ENCODE assay signal across 8 cellular contexts in the genomic region with DNA sequence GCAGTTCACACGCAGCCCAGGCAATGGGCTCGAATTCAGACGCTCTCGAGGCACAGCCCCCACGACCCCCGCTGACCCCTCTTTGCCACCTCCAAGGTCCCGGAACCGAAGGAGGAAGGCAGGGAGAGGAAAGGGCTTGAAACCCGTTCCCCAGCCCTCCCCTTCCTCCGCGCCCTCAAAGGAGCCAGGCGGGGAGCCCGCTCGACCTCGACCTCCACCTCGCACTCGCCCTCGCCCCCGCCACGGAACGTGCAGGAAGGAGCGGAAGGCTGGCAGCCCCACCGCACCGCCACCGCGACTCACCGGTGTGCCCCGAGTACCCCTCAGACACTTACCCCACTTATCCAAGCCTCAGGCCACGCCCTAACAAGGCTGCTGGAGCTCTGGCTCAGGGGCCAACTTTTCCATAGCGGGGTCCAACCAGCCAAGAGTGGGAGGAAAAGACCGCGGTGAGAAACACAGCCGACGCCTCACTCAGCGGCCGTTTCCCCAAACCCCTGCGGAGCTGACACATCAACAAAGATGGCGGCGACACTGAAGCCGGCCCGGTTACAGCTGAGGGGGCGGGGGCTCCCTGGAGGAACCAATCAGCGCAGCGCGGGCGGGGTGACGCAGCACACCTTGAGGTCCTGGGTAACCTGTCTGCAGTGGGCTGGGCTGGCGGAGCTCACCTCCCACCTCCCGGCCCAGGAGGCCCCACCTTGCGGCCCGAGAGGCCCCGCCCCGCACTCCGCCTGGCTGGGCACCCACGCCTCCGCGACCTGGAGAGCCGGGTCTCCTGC. TPM values are rescaled to one million over a fixed set of nuclear protein-coding genes. Genes with fewer than 3 reads are reported as not detected.
DNase-seq lines count a peak whose midpoint lies in the region; TF ChIP-seq lines count a peak whose summit lies in the region.

CCDC186 (minus strand) TSS at position 524 of the 782 bp plus-strand sequence. CDS start 10,935 bp downstream, outside the sequence.

- H3K27me3 Mint-ChIP-seq in H9 (ENCODE audit: low read depth): peaks cover 5% of the 10 kb centered on the region

- DNase-seq in G401 (ENCODE audit: low spot score) (peak; percentile 99), H9 (peak; percentile 99), M059J (ENCODE audit: low read depth) (peak; percentile 94), SHP77 treated with DMSO at 0.1 percent for 48 hours (lab: John Stamatoyannopoulos, UW) (peak; percentile 85), fibroblast of villous mesenchyme (ENCODE audit: low read depth) (peak; percentile 89), stomach (peak; percentile 99)
- DNase-seq in activated gamma-delta T cell treated with anti-CD3 and anti-CD28 coated beads, Interleukin-2, amount 50 U/mL, for 16 hours (ENCODE audit: low read depth): peak; percentile 96

- H2BK20ac ChIP-seq in H9 (ENCODE audit: low read depth, low read length, poor library complexity, severe bottlenecking): no peak within 1 kb of the TSS

- H3K9ac ChIP-seq in H9 (ENCODE audit: extremely low read depth, insufficient read length, low read length) (peak within 1 kb of the TSS; percentile 87), neural cell (ENCODE audit: low read length) (peak within 1 kb of the TSS; percentile 92)

- peak within 1 kb of the TSS; percentile 99 for H3K4me3 Mint-ChIP-seq in H9

- no peaks in the 10 kb centered on the region for H3K9me2 ChIP-seq in neural cell (ENCODE audit: insufficient read depth, low read length)

- H2AK5ac ChIP-seq in H9 (ENCODE audit: insufficient read length, low read length): no peak within 1 kb of the TSS

- H3K27ac ChIP-seq in H9 (ENCODE audit: insufficient read length, low read depth, low read length) (no peak within 1 kb of the TSS), neural cell (ENCODE audit: low read length) (peak within 1 kb of the TSS; percentile 85), stomach (peak within 1 kb of the TSS; percentile 88 to 96 (median 93))

- peak within 1 kb of the TSS; percentile 85 for H3K4me2 ChIP-seq in H9 (ENCODE audit: insufficient read depth, insufficient read length, low read length)
- H3K4me2 ChIP-seq in neural cell (ENCODE audit: low read length): peak within 1 kb of the TSS; percentile 87

- H3K9me3 Mint-ChIP-seq in H9: peaks cover 5 to 8% of the 10 kb centered on the region in 2 experiments

- H3K36me3 ChIP-seq in neural cell (ENCODE audit: insufficient read depth, low read length): no peaks in the 10 kb centered on the region
- H3K36me3 ChIP-seq in stomach: peaks cover 0 to 8% (median 0%) of the 10 kb centered on the region in 4 donors

- no peaks in the 10 kb centered on the region for H3F3A ChIP-seq in neural cell (ENCODE audit: insufficient read depth, low read length, poor library complexity, severe bottlenecking)

- no peaks in the 10 kb centered on the region for H3K9me3 ChIP-seq in H9 (ENCODE audit: control insufficient read depth, low read depth, low read length)
- no peaks in the 10 kb centered on the region for H3K9me3 ChIP-seq in neural cell (ENCODE audit: low read length)
- H3K9me3 ChIP-seq in stomach: peaks cover 0 to 1% (median 0%) of the 10 kb centered on the region in 4 donors

- H3K79me2 ChIP-seq in H9 (ENCODE audit: insufficient read depth, low read length) (peaks cover 15% of the 10 kb centered on the region; the same call in 1 of the 2 replicates), neural cell (replicated peaks; ENCODE audit: insufficient read depth, low read length) (peaks cover 32% of the 10 kb centered on the region)

- peak within 1 kb of the TSS; percentile 25 for H2BK120ac ChIP-seq in H9 (ENCODE audit: low read depth, low read length, poor library complexity, severe bottlenecking)

- H3K18ac ChIP-seq in H9 (ENCODE audit: insufficient read length, low read depth, low read length): peak within 1 kb of the TSS; percentile 75

- no peaks in the 10 kb centered on the region for H3K23me2 ChIP-seq in H9 (ENCODE audit: insufficient read length, low read depth, low read length, poor library complexity, severe bottlenecking)

- H3K27ac Mint-ChIP-seq in H9: peak within 1 kb of the TSS; percentile 98 to 99 (median 99)

- no peak for TF ChIP-seq EP300 in neural cell (conservative IDR thresholded peaks at IDR 0.05; ENCODE audit: poor library complexity, severe bottlenecking)
- TF ChIP-seq EP300 in stomach (IDR thresholded peaks at IDR 0.05): no peak

- in situ Hi-C loops in G401 (cut with HindIII; ENCODE audit: low sequenced_read_pairs): no loop called here

- H3K4me1 ChIP-seq in H9 (ENCODE audit: insufficient read depth, low read length): no peaks in the 10 kb centered on the region; the same call in 1 of the 2 replicates
- H3K4me1 ChIP-seq in stomach: peaks cover 0 to 44% (median 18%) of the 10 kb centered on the region in 4 donors

- peaks cover 3% of the 10 kb centered on the region for H3K79me1 ChIP-seq in H9 (ENCODE audit: insufficient read depth, low read depth, low read length, poor library complexity, severe bottlenecking)

- peak within 1 kb of the TSS; percentile 80 for H3K14ac ChIP-seq in H9 (ENCODE audit: insufficient read depth, low read length)

- TF ChIP-seq CTCF in H9 (conservative IDR thresholded peaks at IDR 0.05) (no peak), fibroblast of villous mesenchyme (IDR thresholded peaks at IDR 0.05; ENCODE audit: insufficient read depth, low read depth, low read length) (no peak), neural cell (IDR thresholded peaks at IDR 0.05; ENCODE audit: poor library complexity, severe bottlenecking) (no peak), stomach (IDR thresholded peaks at IDR 0.05) (no peak)

- H2BK12ac ChIP-seq in H9 (ENCODE audit: insufficient read length, low read depth, low read length): no peak within 1 kb of the TSS

- H3K27me3 ChIP-seq in H9 (ENCODE audit: insufficient read depth, low read length) (no peaks in the 10 kb centered on the region), neural cell (ENCODE audit: insufficient read depth, low read depth, low read length) (peaks cover 7% of the 10 kb centered on the region), stomach (no peaks in the 10 kb centered on the region)

- H3K4ac ChIP-seq in H9 (ENCODE audit: low read depth, low read length): no peak within 1 kb of the TSS

- WGBS in H9 (ENCODE audit: extremely low coverage, insufficient read length, low lambda C conversion rate): no CpG with 5 or more reads among the region's 58 CpGs
- 0 to 1% (median 0%) methylated on average over 28 to 58 of the region's 58 CpGs for WGBS in stomach, 5 donors

- H4K20me1 ChIP-seq in H9 (ENCODE audit: control insufficient read depth, insufficient read depth, insufficient read length): no peaks in the 10 kb centered on the region
- H4K20me1 ChIP-seq in neural cell (ENCODE audit: insufficient read depth): no peaks in the 10 kb centered on the region

- H3K56ac ChIP-seq in H9 (ENCODE audit: insufficient read length, low read depth, low read length): no peak within 1 kb of the TSS

- H4K91ac ChIP-seq in H9 (ENCODE audit: insufficient read length, low read depth, low read length): no peak within 1 kb of the TSS

- intact Hi-C loops in stomach (cut with DNase I; ENCODE audit: low total_unique reads): no loop called here

- H4K8ac ChIP-seq in H9 (replicated peaks; ENCODE audit: insufficient read length, low read depth, low read length): no peak within 1 kb of the TSS

- H3K4me3 ChIP-seq in fibroblast of villous mesenchyme (ENCODE audit: low read depth, low read length) (peak within 1 kb of the TSS; percentile 99), neural cell (ENCODE audit: low read length) (peak within 1 kb of the TSS; percentile 90), stomach (peak within 1 kb of the TSS; percentile 62 to 85 (median 81))

- H2AFZ ChIP-seq in H9 (ENCODE audit: low read length): peak within 1 kb of the TSS; percentile 85
- H2AFZ ChIP-seq in neural cell (ENCODE audit: low read depth, low read length): peak within 1 kb of the TSS; percentile 99

- TF ChIP-seq RAD21 in neural cell (conservative IDR thresholded peaks at IDR 0.05): no peak

- no peak within 1 kb of the TSS for H4K5ac ChIP-seq in H9 (ENCODE audit: insufficient read length, low read depth, low read length)

- H2BK5ac ChIP-seq in H9 (ENCODE audit: insufficient read length, low read length): peak within 1 kb of the TSS; percentile 16

- H3K36me3 Mint-ChIP-seq in H9 (ENCODE audit: insufficient read depth in 1 of 3, low read depth in 3 of 3): peaks cover 17 to 21% (median 17%) of the 10 kb centered on the region in 3 experiments

- H3K23ac ChIP-seq in H9 (ENCODE audit: insufficient read length, low read depth, low read length): no peak within 1 kb of the TSS

- peaks cover 17 to 20% of the 10 kb centered on the region in 2 experiments for H3K4me1 Mint-ChIP-seq in H9

- TF ChIP-seq POLR2A in stomach (IDR thresholded peaks at IDR 0.05): peak in 2 of 4 donors; percentile 13 to 57

- H2BK15ac ChIP-seq in H9 (ENCODE audit: low read depth, low read length): no peak within 1 kb of the TSS

- H3T11ph ChIP-seq in H9 (ENCODE audit: low read length): no peak within 1 kb of the TSS

RNA-seq across cellular contexts. Expression of gene CCDC186, which starts in this region (rescaled TPM):
- 5.6 and 6.8 TPM in 2 replicates for total RNA-seq in G401 (2014; rRNA removed; shearing (Covaris generic))
- total RNA-seq in H9 (2021) (16.7 and 17.4 TPM in 2 replicates), fibroblast of villous mesenchyme (15.1 and 22.0 TPM in 2 replicates), stomach (10 to 100 TPM; 16.8 to 74.5 (median 44.6) TPM)
- total RNA-seq in M059J (2014; rRNA removed; shearing (Covaris generic)): 7.8 and 9.1 TPM in 2 replicates
- polyA plus RNA-seq in neural cell (18.6 and 24.2 TPM in 2 replicates), stomach (10 to 100 TPM in 1 of 3 donors, 1 to 10 TPM in 2; 4.7 to 10.4 (median 7.7) TPM)
- 39.4 and 65.3 TPM in 2 replicates for polyA minus RNA-seq in neural cell
